In the genomic region with DNA sequence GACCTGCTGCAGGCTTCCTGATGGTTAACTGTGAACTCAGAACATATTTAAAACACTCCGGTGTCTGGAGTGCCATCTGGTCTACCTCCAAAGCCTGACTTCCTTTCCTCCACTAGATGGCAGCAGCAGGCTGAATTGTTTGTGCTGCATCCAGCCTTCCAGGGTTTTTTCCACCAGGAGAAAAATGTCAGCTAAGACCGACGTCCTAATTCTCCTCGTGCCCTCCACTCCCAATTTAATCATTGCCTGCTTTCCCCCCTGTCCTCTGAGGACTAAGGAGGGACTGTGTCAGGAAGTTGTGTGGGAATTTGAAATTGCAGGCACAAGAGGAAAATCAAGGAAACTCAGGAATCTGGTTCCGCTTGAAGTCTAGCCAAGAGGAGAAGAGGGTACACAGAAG, we compare ENCODE assay signal across 8 cellular contexts.
DNase-seq lines count a peak whose midpoint lies in the region; ATAC-seq and TF ChIP-seq lines count a peak whose summit lies in the region.

No MANE protein-coding gene starts in this region.

- no peak overlapping the region for H2BK5ac ChIP-seq in trophoblast cell (ENCODE audit: low read depth, low read length, poor library complexity)

- H2BK120ac ChIP-seq in trophoblast cell (ENCODE audit: insufficient read depth, low read length, poor library complexity), result no peak overlapping the region

- peak overlapping the region; percentile 8 for H4K8ac ChIP-seq in trophoblast cell (ENCODE audit: low read depth, low read length)

- H3K9ac ChIP-seq in trophoblast cell (ENCODE audit: low read length), result no peak overlapping the region

- H4K12ac ChIP-seq in trophoblast cell (ENCODE audit: low read depth, low read length), result no peak overlapping the region

- H3K4ac ChIP-seq in trophoblast cell (ENCODE audit: low read depth, low read length), result no peak overlapping the region

- H3K4me1 Mint-ChIP-seq in glutamatergic neuron (ENCODE audit: low read depth, unreplicated experiment), result peaks cover 26% of the 10 kb centered on the region

- H3K27ac Mint-ChIP-seq in glutamatergic neuron (ENCODE audit: unreplicated experiment), result peak overlapping the region; percentile 81

- no peaks in the 10 kb centered on the region for H3K9me3 ChIP-seq in trophoblast cell (ENCODE audit: insufficient read depth, low read depth, low read length)

- H2BK12ac ChIP-seq in trophoblast cell (ENCODE audit: low read length), result no peak overlapping the region

- peak overlapping the region; percentile 6 for H3K4me3 Mint-ChIP-seq in glutamatergic neuron (ENCODE audit: unreplicated experiment)

- TF ChIP-seq CTCF in glutamatergic neuron (IDR thresholded peaks at IDR 0.05; ENCODE audit: partially characterized antibody, unreplicated experiment), result peak; percentile 91

- no peak overlapping the region for H3K4me3 ChIP-seq in trophoblast cell (ENCODE audit: low read depth, low read length)

- no peak overlapping the region for H3K18ac ChIP-seq in trophoblast cell (ENCODE audit: low read length)

- no peak overlapping the region for H3K14ac ChIP-seq in trophoblast cell (ENCODE audit: low read length)

- H3K79me1 ChIP-seq in trophoblast cell (ENCODE audit: low read length), result no peaks in the 10 kb centered on the region

- DNase-seq in DMS79 treated with DMSO at 0.1 percent for 48 hours (lab: John Stamatoyannopoulos, UW) (peak; percentile 72), LHCN-M2 (ENCODE audit: low read depth) (peak; percentile 62), SHP77 (lab: John Stamatoyannopoulos, UW) (peak; percentile 34 to 66), glutamatergic neuron (peak; percentile 73), trophoblast cell (peak; percentile 57 to 91), OCI-M2 (lab: John Stamatoyannopoulos, UW; ENCODE audit: unreplicated experiment) (no peak)
- peak; percentile 23 for DNase-seq in activated naive CD4-positive, alpha-beta T cell treated with anti-CD3 and anti-CD28 coated beads, Interleukin-2, amount 50 U/mL, for 16 hours

- no peaks in the 10 kb centered on the region for H3K27me3 ChIP-seq in trophoblast cell (ENCODE audit: insufficient read depth, low read length)

- no CpG with 5 or more reads among the region's 5 CpGs for WGBS in trophoblast cell (ENCODE audit: extremely low coverage, insufficient coverage, insufficient read length)

- no peak for ATAC-seq in GM19455 (IDR thresholded peaks at IDR 0.05; ENCODE audit: unreplicated experiment)

- peaks cover 4 to 9% of the 10 kb centered on the region in 2 experiments for H3K4me1 ChIP-seq in trophoblast cell (ENCODE audit: control insufficient read depth in 1 of 2, insufficient read depth in 2 of 2, low read length in 2 of 2)

- no peak overlapping the region for H2AFZ ChIP-seq in trophoblast cell (ENCODE audit: insufficient read depth, low read length, poor library complexity)

- no peaks in the 10 kb centered on the region for H3K79me2 ChIP-seq in trophoblast cell (ENCODE audit: control insufficient read depth, insufficient read depth, low read length, poor library complexity)

- no peak overlapping the region for H2AK5ac ChIP-seq in trophoblast cell (ENCODE audit: low read length)

- H3K36me3 ChIP-seq in trophoblast cell (ENCODE audit: control insufficient read depth in 1 of 2, insufficient read depth in 2 of 2, low read length in 2 of 2), result peaks cover 0 to 1% of the 10 kb centered on the region in 2 experiments

- H3K4me2 ChIP-seq in trophoblast cell (ENCODE audit: low read length), result peak overlapping the region; percentile 11

- H3K9me3 Mint-ChIP-seq in glutamatergic neuron (ENCODE audit: unreplicated experiment), result peaks cover 3% of the 10 kb centered on the region

- H3K27me3 Mint-ChIP-seq in glutamatergic neuron (ENCODE audit: unreplicated experiment), result peaks cover 8% of the 10 kb centered on the region

- H3K27ac ChIP-seq in trophoblast cell (ENCODE audit: low read depth, low read length), result no peak overlapping the region

- no peak overlapping the region for H4K91ac ChIP-seq in trophoblast cell (ENCODE audit: low read depth, low read length)

- no peak overlapping the region for H3K23ac ChIP-seq in trophoblast cell (ENCODE audit: low read length)

- H3K36me3 Mint-ChIP-seq in glutamatergic neuron (ENCODE audit: unreplicated experiment), result no peaks in the 10 kb centered on the region
